8 cellular contexts compared by ENCODE assay signal in the genomic region with DNA sequence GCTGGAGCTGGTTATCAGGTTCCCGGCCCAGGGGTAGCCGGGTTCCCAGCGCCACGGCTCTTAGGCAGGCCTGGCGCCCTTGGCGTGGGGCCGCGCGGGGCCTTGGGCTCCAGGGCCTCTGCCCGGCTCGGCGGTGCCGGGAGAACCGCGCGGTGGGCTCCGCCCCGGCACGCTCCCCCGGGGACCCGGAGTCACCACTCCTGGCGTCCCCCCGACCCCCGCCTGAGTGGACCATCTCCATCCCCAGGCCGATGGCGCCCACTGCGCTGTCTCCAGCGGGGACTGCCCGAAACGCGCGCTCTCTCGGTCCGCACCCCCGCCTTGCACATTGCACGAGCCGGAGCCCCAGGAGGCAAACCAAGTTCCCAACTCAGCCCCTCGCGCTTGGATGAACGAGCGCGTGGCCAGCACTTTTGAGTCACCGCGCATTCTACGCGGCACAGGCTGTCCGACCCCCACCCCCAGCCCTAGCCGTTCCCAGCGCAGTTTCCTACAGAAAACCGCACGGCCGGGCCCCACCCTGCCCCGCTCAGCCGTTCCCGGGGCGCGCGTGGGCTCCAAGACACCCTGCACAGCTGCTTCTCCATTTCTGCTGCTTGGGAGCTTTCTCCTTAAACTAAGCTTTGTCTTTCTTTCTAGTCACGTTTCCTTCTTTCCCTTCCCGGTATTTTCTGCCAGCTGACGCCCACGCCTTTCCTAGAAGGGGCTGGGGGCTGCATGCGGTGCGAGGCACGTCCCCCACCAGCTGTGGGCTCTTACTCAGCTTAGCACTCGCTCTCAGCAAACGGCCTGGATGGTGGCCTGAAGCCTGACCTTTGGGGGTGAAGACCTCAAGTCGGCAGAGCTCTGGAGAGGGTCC. TPM values are rescaled to one million over a fixed set of nuclear protein-coding genes. Genes with fewer than 3 reads are reported as not detected.
DNase-seq lines count a peak whose midpoint lies in the region; ATAC-seq and TF ChIP-seq lines count a peak whose summit lies in the region.

No MANE protein-coding gene starts in this region.

- H3K27ac ChIP-seq in A673 (ENCODE audit: low read depth, low read length, poor library complexity, severe bottlenecking), result peak overlapping the region; percentile 77
- peak overlapping the region; percentile 54; the same call in 1 of the 2 replicates for H3K27ac ChIP-seq in SK-N-MC
- peak overlapping the region; percentile 87 to 92 for H3K27ac ChIP-seq in breast epithelium
- peak overlapping the region; percentile 84 to 91 for H3K27ac ChIP-seq in left lung

- peak overlapping the region; percentile 89 for H3K9ac ChIP-seq in SK-N-MC (ENCODE audit: insufficient read length)

- peak; percentile 64 for DNase-seq in A673 (ENCODE audit: low spot score)
- no peak for DNase-seq in SK-N-MC (ENCODE audit: low read depth, low spot score)
- DNase-seq in breast epithelium (ENCODE audit: low spot score in 2 of 2), result no peak
- DNase-seq in left lung, result peak in 1 of 2 donors; percentile 58
- DNase-seq in stimulated activated CD4-positive, alpha-beta T cell treated with anti-CD3 and anti-CD28 coated beads, Interleukin-4, amount 100 ng/mL, for 48 hours (ENCODE audit: low read depth in 2 of 2), result peak; percentile 33 to 42

- BruUV-seq in A673 (replicated peaks; lab: Mats Ljungman, UMichigan), result no TSS peak

- H3K4me1 ChIP-seq in A673 (ENCODE audit: insufficient read depth, low read length, poor library complexity, severe bottlenecking), result peaks cover 9% of the 10 kb centered on the region
- H3K4me1 ChIP-seq in breast epithelium, result peaks cover 11% of the 10 kb centered on the region in 2 donors
- H3K4me1 ChIP-seq in left lung, result peaks cover 5 to 22% of the 10 kb centered on the region in 2 donors

- intact Hi-C loops in A673 (cut with micrococcal nuclease; ENCODE audit: unreplicated experiment), result no loop called here
- intact Hi-C loops in breast epithelium (cut with DNase I; ENCODE audit: low total_unique reads), result loop anchor here (5.0 kb wide), 1 partner anchor 64 kb away; no protein-coding TSS in a partner anchor
- intact Hi-C loops in left lung (cut with DNase I), result no loop called here

- no peaks in the 10 kb centered on the region for H3K36me3 ChIP-seq in A673 (ENCODE audit: insufficient read depth, low read length, poor library complexity, severe bottlenecking)
- H3K36me3 ChIP-seq in SK-N-MC (ENCODE audit: insufficient read depth, low read length), result peaks cover 2% of the 10 kb centered on the region; the same call in 1 of the 2 replicates
- H3K36me3 ChIP-seq in breast epithelium, result no peaks in the 10 kb centered on the region
- H3K36me3 ChIP-seq in left lung, result no peaks in the 10 kb centered on the region

- no peak for TF ChIP-seq POLR2A in breast epithelium (IDR thresholded peaks at IDR 0.05)

- TF ChIP-seq CTCF in A673 (conservative IDR thresholded peaks at IDR 0.05; ENCODE audit: low read depth, low read length) (no peak), breast epithelium (IDR thresholded peaks at IDR 0.05) (no peak), left lung (IDR thresholded peaks at IDR 0.05) (no peak)

- H3K4me3 ChIP-seq in A673 (ENCODE audit: low read depth, low read length, poor library complexity, severe bottlenecking) (peak overlapping the region; percentile 91), SK-N-MC (peak overlapping the region; percentile 83), breast epithelium (peak overlapping the region; percentile 86 to 98 (median 89)), left lung (peak overlapping the region; percentile 80 to 86)

- POLR2A ChIA-PET in A673 (lab: Charles Lee; ENCODE audit: low non-redundant PET), result no interaction called here

- CTCF ChIA-PET in A673 (lab: Charles Lee), result no interaction called here

- H3K27me3 ChIP-seq in A673 (replicated peaks; ENCODE audit: insufficient read depth, low read depth, low read length, poor library complexity) (no peaks in the 10 kb centered on the region), breast epithelium (no peaks in the 10 kb centered on the region), left lung (no peaks in the 10 kb centered on the region)

- no peaks in the 10 kb centered on the region for H3K9me3 ChIP-seq in A673 (ENCODE audit: low read depth, low read length, poor library complexity, severe bottlenecking)
- no peaks in the 10 kb centered on the region for H3K9me3 ChIP-seq in SK-N-MC (ENCODE audit: low read depth, low read length)
- no peaks in the 10 kb centered on the region for H3K9me3 ChIP-seq in breast epithelium
- no peaks in the 10 kb centered on the region for H3K9me3 ChIP-seq in left lung

- peak; percentile 36 for ATAC-seq in GM18868 (IDR thresholded peaks at IDR 0.05; ENCODE audit: unreplicated experiment)
- ATAC-seq in HG03159 (IDR thresholded peaks at IDR 0.05; ENCODE audit: unreplicated experiment), result peak; percentile 35
- peak; percentile 42 for ATAC-seq in left lung
- no peak for ATAC-seq in HG02970 (IDR thresholded peaks at IDR 0.05; ENCODE audit: low FRiP score, unreplicated experiment)

RNA-seq across cellular contexts. Expression of a gene that starts 0.7 kb away (rescaled TPM):
- 101 and 105 TPM in 2 replicates for total RNA-seq in A673 (2021)
- 10 to 100 TPM; 58.3 to 79.5 (median 68.3) TPM for total RNA-seq in breast epithelium
- 10 to 100 TPM; 92.7 to 94.2 TPM for total RNA-seq in left lung

RNA-seq across cellular contexts. Expression of a gene that starts 14.4 kb away (rescaled TPM):
- 62.0 and 68.2 TPM in 2 replicates for total RNA-seq in A673 (2021)
- 100 to 1,000 TPM in 1 of 3 donors, 10 to 100 TPM in 2; 44.6 to 112 (median 54.7) TPM for total RNA-seq in breast epithelium
- total RNA-seq in left lung, result 10 to 100 TPM; 97.1 to 98.4 TPM

Comparison
In these comparisons a context has a peak if more than half of its experiments do, and no peak if none do; other contexts are left out.
1. DNase-seq: peak in A673 (single experiment) and stimulated activated CD4-positive, alpha-beta T cell treated with anti-CD3 and anti-CD28 coated beads, Interleukin-4, amount 100 ng/mL, for 48 hours (2 of 2); none in SK-N-MC (single experiment) and breast epithelium (0 of 2).
2. Peak in every context shown above with its lines, with median percentiles within 50 percentile points of each other: H3K27ac ChIP-seq and H3K4me3 ChIP-seq.